19 cellular contexts compared by ENCODE assay signal in the genomic region with DNA sequence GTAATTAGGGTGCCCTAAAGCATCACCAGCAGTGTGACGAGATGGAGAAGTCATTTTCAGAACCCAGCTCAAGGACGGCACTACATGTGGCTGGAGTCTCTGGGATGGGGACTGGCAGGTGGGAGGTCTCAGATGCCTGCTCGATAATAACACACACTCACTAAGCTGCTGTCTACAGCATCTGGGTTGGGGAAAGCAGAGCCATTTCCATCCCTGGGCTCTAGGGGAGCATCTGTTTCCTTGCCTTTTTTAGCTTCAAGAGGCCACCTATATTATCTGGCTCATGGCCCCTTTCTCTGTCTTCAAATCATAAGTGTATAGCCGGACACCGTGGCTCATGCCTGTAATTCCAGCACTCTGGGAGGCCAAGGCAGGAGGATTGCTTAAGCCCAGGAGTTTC.
DNase-seq lines count a peak whose midpoint lies in the region; ATAC-seq and TF ChIP-seq lines count a peak whose summit lies in the region.
"Had no signal": no experiment of that assay in that cellular context is flagged by ENCODE, and none has a peak within 500 bp of the region (broad histone marks: within the 10 kb centered on the region; RNA-seq: fewer than 3 reads in every experiment).

No MANE protein-coding gene starts in this region.

- H3K27me3 ChIP-seq in BE2C = no peaks in the 10 kb centered on the region

- POLR2A ChIA-PET in RWPE1 (lab: Yijun Ruan, JAX; ENCODE audit: low non-redundant PET) = no interaction called here

- H3K36me3 ChIP-seq in BE2C = no peaks in the 10 kb centered on the region

- ATAC-seq in GM21723 (IDR thresholded peaks at IDR 0.05; ENCODE audit: unreplicated experiment) = no peak
- ATAC-seq: T-cell had no signal

- peaks cover 49% of the 10 kb centered on the region for H3K4me1 Mint-ChIP-seq in nephron

- no peak overlapping the region for H3K4me3 Mint-ChIP-seq in nephron
- H3K4me3 Mint-ChIP-seq: B cell; CD14-positive monocyte; CD8-positive, alpha-beta memory T cell; T-cell had no signal

- TF ChIP-seq CTCF in BE2C (IDR thresholded peaks at IDR 0.05; ENCODE audit: low read depth, low read length) (peak; percentile 18), RWPE1 (conservative IDR thresholded peaks at IDR 0.05; ENCODE audit: low read depth) (no peak), nephron (IDR thresholded peaks at IDR 0.05; ENCODE audit: unreplicated experiment in 3 of 3) (no peak)

- H3K27ac Mint-ChIP-seq in nephron = peak overlapping the region in 2 of 3 experiments; percentile 66 to 69
- H3K27ac Mint-ChIP-seq: B cell, CD14-positive monocyte, T-cell had no signal

- no peaks in the 10 kb centered on the region for H3K9me3 ChIP-seq in BE2C

- no peak overlapping the region for H3K4me3 ChIP-seq in BE2C (ENCODE audit: low read depth, low read length)
- H3K4me3 ChIP-seq: GM23248 had no signal

- CTCF ChIA-PET in RWPE1 (lab: Yijun Ruan, JAX) = interaction anchor here (1.0 kb wide), 1 partner anchor 10 kb away, joined by 3 read pairs; no protein-coding TSS in a partner anchor

- H3K36me3 Mint-ChIP-seq in nephron (ENCODE audit: low read depth) = peaks cover 3% of the 10 kb centered on the region
- H3K36me3 Mint-ChIP-seq: CD14-positive monocyte, T-cell had no signal

- H3K9me3 Mint-ChIP-seq in nephron = peaks cover 9% of the 10 kb centered on the region
- H3K9me3 Mint-ChIP-seq: CD8-positive, alpha-beta memory T cell; T-cell had no signal

- H3K27ac ChIP-seq in RWPE1 = peak overlapping the region; percentile 43
- H3K27ac ChIP-seq: 22Rv1, GM23248, KMS-11 had no signal

- DNase-seq in DMS 273 (lab: John Stamatoyannopoulos, UW; ENCODE audit: unreplicated experiment) = peak; percentile 57
- no peak for DNase-seq in DMS 273 treated with DMSO at 0.1 percent for 48 hours (lab: John Stamatoyannopoulos, UW)
- peak; percentile 44 for DNase-seq in BE2C
- no peak for DNase-seq in RWPE1 (ENCODE audit: low spot score)
- no peak for DNase-seq in T-helper 9 cell
- no peak for DNase-seq in KG1 (lab: John Stamatoyannopoulos, UW)
- DNase-seq: CD8-positive, alpha-beta memory T cell; DMS153; GM23248; H7; MM.1S; NCI-H2081; T-cell had no signal

- peaks cover 4% of the 10 kb centered on the region; the same call in 1 of the 2 replicates for H3K4me1 ChIP-seq in BE2C

- H3K27me3 Mint-ChIP-seq in nephron (ENCODE audit: low read depth) = no peaks in the 10 kb centered on the region
- H3K27me3 Mint-ChIP-seq: T-cell had no signal

Comparison
In these comparisons a context has a peak if more than half of its experiments do, and no peak if none do; other contexts are left out.
1. DNase-seq: peak in DMS 273 (single experiment) and BE2C (single experiment); none in DMS 273 treated with DMSO at 0.1 percent for 48 hours (single experiment), RWPE1 (single experiment), T-helper 9 cell (single experiment) and KG1 (single experiment).